Comparison of ENCODE assay signal across 21 cellular contexts in genomic region chr4:9771069-9771468, GRCh38. TPM values are rescaled to one million over a fixed set of nuclear protein-coding genes. Genes with fewer than 3 reads are reported as not detected.
"Had no signal": no experiment of that assay in that cellular context is flagged by ENCODE, and none has a peak within 500 bp of the region (broad histone marks: within the 10 kb centered on the region; RNA-seq: fewer than 3 reads in every experiment).

No MANE protein-coding gene starts in this region.

- H3K9me3 ChIP-seq: ascending aorta, esophagus squamous epithelium, thoracic aorta, upper lobe of right lung had no signal

- H3K27ac ChIP-seq: ascending aorta, parathyroid adenoma, thoracic aorta, upper lobe of right lung had no signal

- H3K36me3 Mint-ChIP-seq: activated naive CD4-positive, alpha-beta T cell treated with anti-CD3 and anti-CD28 coated beads, Interleukin-2, amount 50 U/mL, for 24 hours; mesothelial cell of epicardium; natural killer cell treated with Interleukin-12 subunit alpha and Interleukin-12 subunit beta and Interleukin-15 and Interleukin-18, amount 100 ng/mL, for 72 hours; stimulated activated memory B cell treated with anti-CD40 and anti-IgM and Interleukin-4, amounts not matched to agents 10 μg/mL and 1 μg/mL and 100 μg/mL, for 72 hours had no signal

- DNase-seq: activated CD4-positive, alpha-beta T cell treated with anti-CD3 and anti-CD28 coated beads, Interleukin-2, amount 50 U/mL, for 1 hour; activated gamma-delta T cell; effector CD8-positive, alpha-beta T cell; esophagus squamous epithelium; left colon; stimulated activated CD4-positive, alpha-beta T cell treated with anti-CD3 and anti-CD28 coated beads, Interleukin-4, amount 100 ng/mL, for 4 hours; T1000; upper lobe of right lung had no signal

- H3K36me3 ChIP-seq: ascending aorta, esophagus squamous epithelium, thoracic aorta, upper lobe of right lung had no signal

- H3K4me1 ChIP-seq: ascending aorta, esophagus squamous epithelium, parathyroid adenoma, upper lobe of right lung had no signal

- H3K4me1 Mint-ChIP-seq: activated naive CD4-positive, alpha-beta T cell treated with anti-CD3 and anti-CD28 coated beads, Interleukin-2, amount 50 U/mL, for 24 hours; stimulated activated memory B cell treated with anti-CD40 and anti-IgM and Interleukin-4, amounts not matched to agents 10 μg/mL and 1 μg/mL and 100 μg/mL, for 72 hours had no signal

- H3K4me3 ChIP-seq: ascending aorta, esophagus squamous epithelium, lung, smooth muscle cell, thoracic aorta, upper lobe of right lung had no signal

- H3K27ac Mint-ChIP-seq: activated naive CD4-positive, alpha-beta T cell treated with anti-CD3 and anti-CD28 coated beads, Interleukin-2, amount 50 U/mL, for 24 hours; activated T-cell treated with anti-CD3 and anti-CD28 coated beads, Interleukin-2, amount 50 U/mL, for 72 hours; mesothelial cell of epicardium; natural killer cell treated with Interleukin-12 subunit alpha and Interleukin-12 subunit beta and Interleukin-15 and Interleukin-18, amount 100 ng/mL, for 72 hours; stimulated activated memory B cell treated with anti-CD40 and anti-IgM and Interleukin-4, amounts not matched to agents 10 μg/mL and 1 μg/mL and 100 μg/mL, for 72 hours had no signal

- H3K4me3 Mint-ChIP-seq: activated naive CD4-positive, alpha-beta T cell treated with anti-CD3 and anti-CD28 coated beads, Interleukin-2, amount 50 U/mL, for 24 hours; activated T-cell treated with anti-CD3 and anti-CD28 coated beads, Interleukin-2, amount 50 U/mL, for 72 hours; mesothelial cell of epicardium; natural killer cell treated with Interleukin-12 subunit alpha and Interleukin-12 subunit beta and Interleukin-15 and Interleukin-18, amount 100 ng/mL, for 72 hours; stimulated activated memory B cell treated with anti-CD40 and anti-IgM and Interleukin-4, amounts not matched to agents 10 μg/mL and 1 μg/mL and 100 μg/mL, for 72 hours had no signal

- H3K27me3 ChIP-seq: ascending aorta, upper lobe of right lung had no signal

- ATAC-seq: activated T-cell treated with anti-CD3 and anti-CD28 coated beads, Interleukin-2, amount 50 U/mL, for 72 hours; left colon; natural killer cell treated with Interleukin-12 subunit alpha and Interleukin-12 subunit beta and Interleukin-15 and Interleukin-18, amount 100 ng/mL, for 72 hours; sciatic nerve; stimulated activated memory B cell treated with anti-CD40 and anti-IgM and Interleukin-4, amounts not matched to agents 10 μg/mL and 1 μg/mL and 100 μg/mL, for 72 hours; upper lobe of right lung had no signal

- H3K27me3 Mint-ChIP-seq: activated naive CD4-positive, alpha-beta T cell treated with anti-CD3 and anti-CD28 coated beads, Interleukin-2, amount 50 U/mL, for 24 hours had no signal

- H3K9me3 Mint-ChIP-seq: activated naive CD4-positive, alpha-beta T cell treated with anti-CD3 and anti-CD28 coated beads, Interleukin-2, amount 50 U/mL, for 24 hours; mesothelial cell of epicardium; natural killer cell treated with Interleukin-12 subunit alpha and Interleukin-12 subunit beta and Interleukin-15 and Interleukin-18, amount 100 ng/mL, for 72 hours; stimulated activated memory B cell treated with anti-CD40 and anti-IgM and Interleukin-4, amounts not matched to agents 10 μg/mL and 1 μg/mL and 100 μg/mL, for 72 hours had no signal

RNA-seq across cellular contexts. Expression of gene DRD5, which starts 10.4 kb away (rescaled TPM):
- total RNA-seq: activated CD8-positive, alpha-beta memory T cell treated with anti-CD3 and anti-CD28 coated beads for 36 hours; activated T-cell treated with anti-CD3 and anti-CD28 coated beads, Interleukin-2, amount 50 U/mL, for 72 hours; ascending aorta; esophagus squamous epithelium; lung; natural killer cell treated with Interleukin-12 subunit alpha and Interleukin-12 subunit beta and Interleukin-15 and Interleukin-18, amount 100 ng/mL, for 72 hours; sciatic nerve; smooth muscle cell; T-helper 1 cell treated with Interleukin-12 subunit alpha and Interleukin-12 subunit beta and Interleukin-4 antibody, amounts not matched to agents 30 ng/mL and 1 ng/mL, for 36 hours; thoracic aorta; upper lobe of right lung had no signal
- polyA plus RNA-seq: smooth muscle cell had no signal
